ENCODE assay signal across 14 cellular contexts in genomic region chr2:162021659-162022058, GRCh38. TPM values are rescaled to one million over a fixed set of nuclear protein-coding genes. Genes with fewer than 3 reads are reported as not detected.
DNase-seq lines count a peak whose midpoint lies in the region; ATAC-seq and TF ChIP-seq lines count a peak whose summit lies in the region.
"Had no signal": no experiment of that assay in that cellular context is flagged by ENCODE, and none has a peak within 500 bp of the region (broad histone marks: within the 10 kb centered on the region; RNA-seq: fewer than 3 reads in every experiment).

No MANE protein-coding gene starts in this region.

- peak; percentile 42 for ATAC-seq in CD8-positive, alpha-beta T cell
- no peak for ATAC-seq in activated CD8-positive, alpha-beta T cell treated with anti-CD3 and anti-CD28 coated beads for 36 hours
- ATAC-seq in naive thymus-derived CD8-positive, alpha-beta T cell = peak; percentile 71 to 87
- ATAC-seq in omental fat pad (ENCODE audit: low FRiP score) = no peak

- H3K4me1 ChIP-seq in CD8-positive, alpha-beta T cell (ENCODE audit: insufficient read depth, low read length) = peaks cover 12% of the 10 kb centered on the region

- POLR2A ChIA-PET in CD8-positive, alpha-beta T cell (lab: Charles Lee) = interaction anchor here (0.6 to 4.7 kb wide), 3 partner anchors 9 to 25 kb away, joined by 3 to 21 read pairs (median 4); no protein-coding TSS in a partner anchor
- POLR2A ChIA-PET in activated CD8-positive, alpha-beta T cell treated with anti-CD3 and anti-CD28 coated beads for 36 hours (lab: Charles Lee) = no interaction called here
- POLR2A ChIA-PET in naive thymus-derived CD8-positive, alpha-beta T cell (lab: Charles Lee) = interaction anchor here (0.6 to 1.3 kb wide), 5 partner anchors 8 to 51 kb away, joined by 3 to 4 read pairs (median 4); no protein-coding TSS in a partner anchor

- intact Hi-C loops in CD8-positive, alpha-beta T cell (cut with DNase I, micrococcal nuclease) = loop anchor here in 1 of 2 experiments (2.0 kb wide), 1 partner anchor 17 kb away; no protein-coding TSS in a partner anchor
- intact Hi-C loops in activated CD8-positive, alpha-beta T cell treated with anti-CD3 and anti-CD28 coated beads for 36 hours (cut with micrococcal nuclease) = no loop called here

- no peaks in the 10 kb centered on the region for H3K36me3 ChIP-seq in CD8-positive, alpha-beta T cell (ENCODE audit: insufficient read depth, low read length)

- no peaks in the 10 kb centered on the region for H3K9me3 ChIP-seq in CD8-positive, alpha-beta T cell (ENCODE audit: low read length)

- peaks cover 19% of the 10 kb centered on the region for H3K36me3 Mint-ChIP-seq in activated naive CD4-positive, alpha-beta T cell treated with anti-CD3 and anti-CD28 coated beads, Interleukin-2, amount 50 U/mL, for 24 hours
- H3K36me3 Mint-ChIP-seq in CD8-positive, alpha-beta T cell = peaks cover 67% of the 10 kb centered on the region
- H3K36me3 Mint-ChIP-seq in activated CD8-positive, alpha-beta T cell treated with anti-CD3 and anti-CD28 coated beads for 36 hours (ENCODE audit: low read depth) = peaks cover 42% of the 10 kb centered on the region
- peaks cover 4 to 48% (median 24%) of the 10 kb centered on the region in 3 donors for H3K36me3 Mint-ChIP-seq in naive thymus-derived CD8-positive, alpha-beta T cell

- TF ChIP-seq CTCF in CD8-positive, alpha-beta T cell (IDR thresholded peaks at IDR 0.05) = no peak
- TF ChIP-seq CTCF in activated CD8-positive, alpha-beta T cell treated with anti-CD3 and anti-CD28 coated beads for 36 hours (IDR thresholded peaks at IDR 0.05) = no peak
- no peak for TF ChIP-seq CTCF in omental fat pad (IDR thresholded peaks at IDR 0.05)

- no peaks in the 10 kb centered on the region for H3K9me3 Mint-ChIP-seq in activated naive CD4-positive, alpha-beta T cell treated with anti-CD3 and anti-CD28 coated beads, Interleukin-2, amount 50 U/mL, for 24 hours
- H3K9me3 Mint-ChIP-seq in CD8-positive, alpha-beta T cell = no peaks in the 10 kb centered on the region
- H3K9me3 Mint-ChIP-seq in activated CD8-positive, alpha-beta T cell treated with anti-CD3 and anti-CD28 coated beads for 36 hours = no peaks in the 10 kb centered on the region
- H3K9me3 Mint-ChIP-seq in naive thymus-derived CD8-positive, alpha-beta T cell = no peaks in the 10 kb centered on the region

- peaks cover 67% of the 10 kb centered on the region for H3K4me1 Mint-ChIP-seq in activated naive CD4-positive, alpha-beta T cell treated with anti-CD3 and anti-CD28 coated beads, Interleukin-2, amount 50 U/mL, for 24 hours
- peaks cover 53% of the 10 kb centered on the region for H3K4me1 Mint-ChIP-seq in CD8-positive, alpha-beta T cell (ENCODE audit: low read depth)
- peaks cover 57% of the 10 kb centered on the region for H3K4me1 Mint-ChIP-seq in activated CD8-positive, alpha-beta T cell treated with anti-CD3 and anti-CD28 coated beads for 36 hours (ENCODE audit: low read depth)
- H3K4me1 Mint-ChIP-seq in naive thymus-derived CD8-positive, alpha-beta T cell = peaks cover 23 to 50% (median 46%) of the 10 kb centered on the region in 4 donors

- no peaks in the 10 kb centered on the region for H3K27me3 ChIP-seq in CD8-positive, alpha-beta T cell (ENCODE audit: insufficient read depth, low read length)

- peak overlapping the region; percentile 34 for H3K4me3 Mint-ChIP-seq in activated naive CD4-positive, alpha-beta T cell treated with anti-CD3 and anti-CD28 coated beads, Interleukin-2, amount 50 U/mL, for 24 hours
- H3K4me3 Mint-ChIP-seq in CD8-positive, alpha-beta T cell = peak overlapping the region; percentile 46
- H3K4me3 Mint-ChIP-seq in activated CD8-positive, alpha-beta T cell treated with anti-CD3 and anti-CD28 coated beads for 36 hours = no peak overlapping the region
- H3K4me3 Mint-ChIP-seq in naive thymus-derived CD8-positive, alpha-beta T cell = peak overlapping the region in 8 of 10 donors; percentile 42 to 69 (median 54)

- H3K4me3 ChIP-seq in CD8-positive, alpha-beta T cell (ENCODE audit: low read depth, low read length) = peak overlapping the region; percentile 5

- peak overlapping the region; percentile 66 for H3K27ac Mint-ChIP-seq in activated naive CD4-positive, alpha-beta T cell treated with anti-CD3 and anti-CD28 coated beads, Interleukin-2, amount 50 U/mL, for 24 hours
- H3K27ac Mint-ChIP-seq in CD8-positive, alpha-beta T cell = peak overlapping the region; percentile 28
- peak overlapping the region; percentile 34 for H3K27ac Mint-ChIP-seq in activated CD8-positive, alpha-beta T cell treated with anti-CD3 and anti-CD28 coated beads for 36 hours
- H3K27ac Mint-ChIP-seq in naive thymus-derived CD8-positive, alpha-beta T cell = peak overlapping the region; percentile 19 to 89 (median 76)

- DNase-seq in activated naive CD4-positive, alpha-beta T cell treated with anti-CD3 and anti-CD28 coated beads, Interleukin-2, amount 50 U/mL, for 16 hours = no peak
- DNase-seq in CD8-positive, alpha-beta T cell = no peak
- no peak for DNase-seq in activated CD8-positive, alpha-beta T cell treated with anti-CD3 and anti-CD28 coated beads for 36 hours
- DNase-seq in naive thymus-derived CD8-positive, alpha-beta T cell = peak in 2 of 10 donors; percentile 27 to 30
- no peak for DNase-seq in caudate nucleus (lab: John Stamatoyannopoulos, UW)
- no peak for DNase-seq in omental fat pad (ENCODE audit: low spot score)
- DNase-seq: DMS79 treated with DMSO at 0.1 percent for 48 hours, H7, NCI-H1436 treated with DMSO at 0.1 percent for 48 hours, NCI-H2081, NCI-H748 treated with DMSO at 0.1 percent for 48 hours, RPMI8226 had no signal

- H3K27me3 Mint-ChIP-seq in activated naive CD4-positive, alpha-beta T cell treated with anti-CD3 and anti-CD28 coated beads, Interleukin-2, amount 50 U/mL, for 24 hours = no peaks in the 10 kb centered on the region
- H3K27me3 Mint-ChIP-seq in CD8-positive, alpha-beta T cell (ENCODE audit: low read depth) = no peaks in the 10 kb centered on the region
- no peaks in the 10 kb centered on the region for H3K27me3 Mint-ChIP-seq in activated CD8-positive, alpha-beta T cell treated with anti-CD3 and anti-CD28 coated beads for 36 hours
- H3K27me3 Mint-ChIP-seq in naive thymus-derived CD8-positive, alpha-beta T cell = no peaks in the 10 kb centered on the region

- CTCF ChIA-PET in CD8-positive, alpha-beta T cell (lab: Charles Lee) = interaction anchor here (2.0 to 3.4 kb wide), 2 partner anchors 10 to 14 kb away, joined by 9 to 19 read pairs; no protein-coding TSS in a partner anchor
- CTCF ChIA-PET in activated CD8-positive, alpha-beta T cell treated with anti-CD3 and anti-CD28 coated beads for 36 hours (lab: Charles Lee) = interaction anchor here (1.3 kb wide), 1 partner anchor 14 kb away, joined by 3 read pairs; no protein-coding TSS in a partner anchor

- H3K27ac ChIP-seq in CD8-positive, alpha-beta T cell (ENCODE audit: low read depth, low read length) = no peak overlapping the region
- H3K27ac ChIP-seq in caudate nucleus (ENCODE audit: low read depth, low read length) = no peak overlapping the region
- H3K27ac ChIP-seq: KMS-11 had no signal

RNA-seq across cellular contexts. Expression of gene DPP4, which starts 52.4 kb away (rescaled TPM):
- total RNA-seq in CD8-positive, alpha-beta T cell = 10 to 100 TPM; 13.5 to 15.4 TPM
- 10 to 100 TPM; 25.9 to 26.4 TPM for total RNA-seq in activated CD8-positive, alpha-beta T cell treated with anti-CD3 and anti-CD28 coated beads for 36 hours
- total RNA-seq in naive thymus-derived CD8-positive, alpha-beta T cell = 10 to 100 TPM; 23.4 to 27.0 TPM
- polyA plus RNA-seq in naive thymus-derived CD8-positive, alpha-beta T cell = 10 to 100 TPM; 13.3 to 49.6 (median 44.4) TPM
- 100 to 1,000 TPM in 1 of 4 donors, 10 to 100 TPM in 3; 11.7 to 105 (median 21.0) TPM for total RNA-seq in omental fat pad

Comparison
In these comparisons a context has a peak if more than half of its experiments do, and no peak if none do; other contexts are left out.
1. ATAC-seq: peak in CD8-positive, alpha-beta T cell (single experiment) and naive thymus-derived CD8-positive, alpha-beta T cell (2 of 2); none in activated CD8-positive, alpha-beta T cell treated with anti-CD3 and anti-CD28 coated beads for 36 hours (single experiment) and omental fat pad (single experiment).
2. Peak in every context shown above with its lines, with median percentiles within 50 percentile points of each other: H3K27ac Mint-ChIP-seq.